1 cellular context compared by ENCODE assay signal in the genomic region with DNA sequence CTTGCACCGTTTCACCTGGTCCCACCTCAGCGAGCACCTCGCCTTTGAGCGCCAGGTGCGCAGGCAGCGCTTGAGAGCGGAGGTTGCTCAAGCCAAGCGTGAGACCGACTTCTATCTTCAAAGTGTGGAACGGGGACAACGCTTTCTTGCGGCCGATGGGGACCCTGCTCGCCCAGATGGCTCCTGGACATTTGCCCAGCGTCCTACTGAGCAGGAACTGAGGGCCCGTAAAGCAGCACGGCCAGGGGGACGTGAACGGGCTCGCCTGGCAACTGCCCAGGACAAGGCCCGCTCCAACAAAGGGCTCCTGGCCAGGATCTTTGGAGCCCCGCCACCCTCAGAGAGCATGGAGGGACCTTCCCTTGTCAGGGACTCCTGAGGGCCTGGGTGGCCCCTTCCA.
TF ChIP-seq lines count a peak whose summit lies in the region.

No MANE protein-coding gene starts in this region.

TF ChIP-seq in GM12878, 131 proteins besides CTCF, POLR2A, EP300 and RAD21 (continued from another document):
- TF ChIP-seq, protein P1, sequence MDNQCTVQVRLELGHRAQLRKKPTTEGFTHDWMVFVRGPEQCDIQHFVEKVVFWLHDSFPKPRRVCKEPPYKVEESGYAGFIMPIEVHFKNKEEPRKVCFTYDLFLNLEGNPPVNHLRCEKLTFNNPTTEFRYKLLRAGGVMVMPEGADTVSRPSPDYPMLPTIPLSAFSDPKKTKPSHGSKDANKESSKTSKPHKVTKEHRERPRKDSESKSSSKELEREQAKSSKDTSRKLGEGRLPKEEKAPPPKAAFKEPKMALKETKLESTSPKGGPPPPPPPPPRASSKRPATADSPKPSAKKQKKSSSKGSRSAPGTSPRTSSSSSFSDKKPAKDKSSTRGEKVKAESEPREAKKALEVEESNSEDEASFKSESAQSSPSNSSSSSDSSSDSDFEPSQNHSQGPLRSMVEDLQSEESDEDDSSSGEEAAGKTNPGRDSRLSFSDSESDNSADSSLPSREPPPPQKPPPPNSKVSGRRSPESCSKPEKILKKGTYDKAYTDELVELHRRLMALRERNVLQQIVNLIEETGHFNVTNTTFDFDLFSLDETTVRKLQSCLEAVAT (IDR thresholded peaks at IDR 0.05), result no peak
